In the genomic region with DNA sequence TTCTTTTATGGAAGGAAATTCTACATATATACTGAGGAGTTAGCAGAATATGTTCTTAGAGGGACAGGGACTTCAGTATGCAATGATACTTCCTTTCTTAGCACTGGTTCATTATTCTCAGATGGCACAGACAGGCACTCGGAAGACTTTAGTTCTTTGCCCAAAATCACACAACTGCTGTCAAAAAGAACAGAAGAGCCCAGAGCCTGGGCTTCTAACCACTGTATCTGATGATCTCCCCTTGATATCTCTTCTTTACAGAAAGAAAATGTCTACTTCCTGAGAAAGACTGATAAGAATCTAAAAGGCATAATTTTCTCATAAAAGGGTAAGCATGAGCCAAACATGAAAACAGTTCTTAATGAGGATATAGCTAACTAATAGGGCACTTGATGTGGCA, we compare ENCODE assay signal across 29 cellular contexts.
"Had no signal": no experiment of that assay in that cellular context is flagged by ENCODE, and none has a peak within 500 bp of the region (broad histone marks: within the 10 kb centered on the region; RNA-seq: fewer than 3 reads in every experiment).

No MANE protein-coding gene starts in this region.

- H3K36me3 ChIP-seq: adrenal gland, esophagus muscularis mucosa, gastrocnemius medialis, heart left ventricle had no signal

- H3K4me3 ChIP-seq: adrenal gland, body of pancreas, esophagus muscularis mucosa, gastrocnemius medialis, heart left ventricle had no signal

- H3K27ac ChIP-seq: adrenal gland, body of pancreas, esophagus muscularis mucosa, foreskin keratinocyte, gastrocnemius medialis, heart left ventricle had no signal

- H3K27me3 ChIP-seq: adrenal gland, body of pancreas, esophagus muscularis mucosa, foreskin keratinocyte, gastrocnemius medialis, heart left ventricle had no signal

- H3K4me1 ChIP-seq: adrenal gland, body of pancreas, esophagus muscularis mucosa, foreskin keratinocyte, gastrocnemius medialis, heart left ventricle had no signal

- DNase-seq: activated CD4-positive, alpha-beta memory T cell treated with anti-CD3 and anti-CD28 coated beads for 36 hours; activated CD4-positive, alpha-beta T cell treated with anti-CD3 and anti-CD28 coated beads for 36 hours; activated CD4-positive, alpha-beta T cell treated with anti-CD3 and anti-CD28 coated beads, Interleukin-2, amount 10 ng/mL, durations not matched to agents 24 days and 14 days; activated CD4-positive, CD25-positive, alpha-beta regulatory T cell; activated CD4-positive, CD25-positive, alpha-beta regulatory T cell treated with anti-CD3 and anti-CD28 coated beads, Interleukin-2, amount 50 U/mL, for 72 hours; activated CD8-positive, alpha-beta memory T cell treated with anti-CD3 and anti-CD28 coated beads, Interleukin-2, amount 10 ng/mL, durations not matched to agents 7 days and 5 days; activated CD8-positive, alpha-beta memory T cell treated with anti-CD3 and anti-CD28 coated beads, Interleukin-2, amount 50 U/mL, for 4 hours; activated CD8-positive, alpha-beta T cell treated with anti-CD3 and anti-CD28 coated beads, Interleukin-2, amount 10 ng/mL, durations not matched to agents 7 days and 5 days; activated effector memory CD4-positive, alpha-beta T cell treated with anti-CD3 and anti-CD28 coated beads, Interleukin-2, amount 50 U/mL, for 16 hours; activated naive CD4-positive, alpha-beta T cell treated with anti-CD3 and anti-CD28 coated beads for 36 hours; activated naive CD8-positive, alpha-beta T cell treated with anti-CD3 and anti-CD28 coated beads for 36 hours; activated naive CD8-positive, alpha-beta T cell treated with anti-CD3 and anti-CD28 coated beads, Interleukin-2, amount 50 U/mL, for 24 hours; activated T-cell treated with anti-CD3 and anti-CD28 coated beads, Interleukin-2, amount 50 U/mL, for 1 hour; activated T-cell treated with anti-CD3 and anti-CD28 coated beads, Interleukin-2, amount 50 U/mL, for 48 hours; adrenal gland; amygdala; aorta; body of pancreas; caudate nucleus; cortex of kidney; dermis blood vessel endothelial cell; effector CD4-positive, alpha-beta T cell; effector memory CD8-positive, alpha-beta T cell; erythroblast; foreskin keratinocyte; gastrocnemius medialis; glutamatergic neuron; heart left ventricle had no signal

- H3K9me3 ChIP-seq: adrenal gland, body of pancreas, esophagus muscularis mucosa, gastrocnemius medialis, heart left ventricle had no signal
